8 cellular contexts compared by ENCODE assay signal in genomic region chr2:234544659-234545611, GRCh38. TPM values are rescaled to one million over a fixed set of nuclear protein-coding genes. Genes with fewer than 3 reads are reported as not detected.
DNase-seq lines count a peak whose midpoint lies in the region; ATAC-seq and TF ChIP-seq lines count a peak whose summit lies in the region.

No MANE protein-coding gene starts in this region.

- peak overlapping the region; percentile 57 for H2AFZ ChIP-seq in mammary epithelial cell (ENCODE audit: low read depth, low read length)

- H3K36me3 ChIP-seq in CD4-positive, CD25-positive, alpha-beta regulatory T cell (ENCODE audit: control insufficient read depth, insufficient read depth, low read length) = no peaks in the 10 kb centered on the region
- H3K36me3 ChIP-seq in WERI-Rb-1 = no peaks in the 10 kb centered on the region
- no peaks in the 10 kb centered on the region for H3K36me3 ChIP-seq in mammary epithelial cell (ENCODE audit: insufficient read depth, low read length)

- H3K36me3 Mint-ChIP-seq in CD4-positive, CD25-positive, alpha-beta regulatory T cell = no peaks in the 10 kb centered on the region

- no peak overlapping the region for H3K9ac ChIP-seq in mammary epithelial cell (ENCODE audit: insufficient read depth, low read length)

- peaks cover 54% of the 10 kb centered on the region for H3K27me3 Mint-ChIP-seq in CD4-positive, CD25-positive, alpha-beta regulatory T cell

- 26% methylated on average over 16 of the region's 24 CpGs for WGBS in mammary epithelial cell (ENCODE audit: low coverage, missing lambda C conversion rate)

- H3K4me1 Mint-ChIP-seq in CD4-positive, CD25-positive, alpha-beta regulatory T cell = peaks cover 0 to 6% (median 1%) of the 10 kb centered on the region in 4 donors

- no peak overlapping the region for H3K4me3 ChIP-seq in CD4-positive, CD25-positive, alpha-beta regulatory T cell (ENCODE audit: low read depth, low read length)
- no peak overlapping the region for H3K4me3 ChIP-seq in NB4 (ENCODE audit: low read depth, low read length)
- H3K4me3 ChIP-seq in WERI-Rb-1 (ENCODE audit: low read depth, low read length) = peak overlapping the region; percentile 26
- H3K4me3 ChIP-seq in mammary epithelial cell (replicated peaks in 1 of 3; ENCODE audit: insufficient read depth in 1 of 3, low read depth in 2 of 3, low read length in 3 of 3) = no peak overlapping the region

- H3K27ac Mint-ChIP-seq in CD4-positive, CD25-positive, alpha-beta regulatory T cell = no peak overlapping the region

- ATAC-seq in CD4-positive, CD25-positive, alpha-beta regulatory T cell (ENCODE audit: low read depth in 2 of 2) = peak; percentile 91
- peak; percentile 83 for ATAC-seq in GM19438 (IDR thresholded peaks at IDR 0.05; ENCODE audit: low read depth, unreplicated experiment)
- ATAC-seq in GM21526 (IDR thresholded peaks at IDR 0.05; ENCODE audit: low FRiP score, unreplicated experiment) = no peak

- TF ChIP-seq CTCF in NB4 (IDR thresholded peaks at IDR 0.05; ENCODE audit: low read depth, low read length) = peak; percentile 80
- TF ChIP-seq CTCF in WERI-Rb-1 (IDR thresholded peaks at IDR 0.05; ENCODE audit: low read depth, low read length) = peak; percentile 87
- TF ChIP-seq CTCF in mammary epithelial cell (conservative IDR thresholded peaks at IDR 0.05 in 1 of 2, IDR thresholded peaks at IDR 0.05 in 1 of 2; ENCODE audit: extremely low read depth in 1 of 2, insufficient read depth in 1 of 2, low read depth in 1 of 2, low read length in 2 of 2) = peak; percentile 87 to 92

- H3K9me3 ChIP-seq in CD4-positive, CD25-positive, alpha-beta regulatory T cell (ENCODE audit: control insufficient read depth in 2 of 2, low read length in 2 of 2) = no peaks in the 10 kb centered on the region
- no peaks in the 10 kb centered on the region for H3K9me3 ChIP-seq in WERI-Rb-1 (ENCODE audit: severe bottlenecking)
- H3K9me3 ChIP-seq in mammary epithelial cell (replicated peaks; ENCODE audit: insufficient read depth, low read length) = no peaks in the 10 kb centered on the region

- peaks cover 9% of the 10 kb centered on the region for H3K27me3 ChIP-seq in CD4-positive, CD25-positive, alpha-beta regulatory T cell (ENCODE audit: control insufficient read depth, insufficient read depth, low read length)
- H3K27me3 ChIP-seq in WERI-Rb-1 (ENCODE audit: insufficient read depth, low read depth, severe bottlenecking) (no peaks in the 10 kb centered on the region), mammary epithelial cell (ENCODE audit: insufficient read depth, low read length) (no peaks in the 10 kb centered on the region)

- CTCF ChIA-PET in mammary epithelial cell (lab: Charles Lee; ENCODE audit: low non-redundant PET) = interaction anchor here (0.5 to 0.9 kb wide), 5 partner anchors 123 to 568 kb away, joined by 3 to 4 read pairs (median 3); no protein-coding TSS in a partner anchor

- peak; percentile 55 to 78 (median 58) for DNase-seq in CD4-positive, CD25-positive, alpha-beta regulatory T cell
- peak; percentile 62 for DNase-seq in NB4 (ENCODE audit: low read depth)
- peak; percentile 87 for DNase-seq in WERI-Rb-1
- DNase-seq in mammary epithelial cell = peak; percentile 47
- peak; percentile 64 for DNase-seq in kidney tubule cell (ENCODE audit: low spot score)
- peak; percentile 57 to 77 for DNase-seq in stimulated activated CD4-positive, alpha-beta T cell treated with anti-CD3 and anti-CD28 coated beads, Interleukin-4, amount 100 ng/mL, for 48 hours (ENCODE audit: low read depth in 2 of 2)

- H3K4me2 ChIP-seq in mammary epithelial cell (ENCODE audit: insufficient read depth, low read depth, low read length) = peak overlapping the region; percentile 37

- no peak overlapping the region for H3K4me3 Mint-ChIP-seq in CD4-positive, CD25-positive, alpha-beta regulatory T cell

- BruUV-seq in mammary epithelial cell (replicated peaks; lab: Mats Ljungman, UMichigan) = no TSS peak

- in situ Hi-C loops in mammary epithelial cell (cut with MboI; ENCODE audit: low sequenced_read_pairs in 2 of 2) = loop anchor here (10.0 kb wide), 1 partner anchor 570 kb away; no protein-coding TSS in a partner anchor

- no peak for TF ChIP-seq POLR2A in NB4 (IDR thresholded peaks at IDR 0.05; ENCODE audit: extremely low read depth, insufficient read length)

- dilution Hi-C loops in mammary epithelial cell (cut with HindIII; ENCODE audit: low sequenced_read_pairs) = no loop called here

- H3K4me1 ChIP-seq in CD4-positive, CD25-positive, alpha-beta regulatory T cell (ENCODE audit: control insufficient read depth, insufficient read depth, low read length, poor library complexity, severe bottlenecking) = peaks cover 3% of the 10 kb centered on the region
- H3K4me1 ChIP-seq in mammary epithelial cell (ENCODE audit: insufficient read depth, low read length) = peaks cover 6% of the 10 kb centered on the region

- H3K27ac ChIP-seq in CD4-positive, CD25-positive, alpha-beta regulatory T cell (ENCODE audit: insufficient read depth, low read length, poor library complexity, severe bottlenecking) = no peak overlapping the region
- peak overlapping the region; percentile 35; the same call in 1 of the 2 replicates for H3K27ac ChIP-seq in WERI-Rb-1
- H3K27ac ChIP-seq in mammary epithelial cell (ENCODE audit: insufficient read depth, low read depth, low read length) = no peak overlapping the region

- H4K20me1 ChIP-seq in mammary epithelial cell (ENCODE audit: insufficient read depth, low read length) = no peaks in the 10 kb centered on the region

- no peaks in the 10 kb centered on the region for H3K79me2 ChIP-seq in mammary epithelial cell (ENCODE audit: insufficient read depth, low read length)

- intact Hi-C loops in mammary epithelial cell (cut with micrococcal nuclease) = loop anchor here (1.0 to 5.0 kb wide), 5 partner anchors 45 to 569 kb away; no protein-coding TSS in a partner anchor

- H3K9me3 Mint-ChIP-seq in CD4-positive, CD25-positive, alpha-beta regulatory T cell = no peaks in the 10 kb centered on the region

RNA-seq across cellular contexts. Expression of gene ARL4C, which starts 48.1 kb away (rescaled TPM):
- total RNA-seq in CD4-positive, CD25-positive, alpha-beta regulatory T cell = 407 TPM
- 100 to 1,000 TPM; 103 to 176 (median 129) TPM for polyA plus RNA-seq in CD4-positive, CD25-positive, alpha-beta regulatory T cell
- total RNA-seq in mammary epithelial cell = 10 to 100 TPM; 94.2 to 98.9 TPM
- polyA plus RNA-seq in mammary epithelial cell = 64.9 TPM
- 59.3 TPM for polyA minus RNA-seq in mammary epithelial cell
